Comparison of ENCODE assay signal across 9 cellular contexts in the genomic region with DNA sequence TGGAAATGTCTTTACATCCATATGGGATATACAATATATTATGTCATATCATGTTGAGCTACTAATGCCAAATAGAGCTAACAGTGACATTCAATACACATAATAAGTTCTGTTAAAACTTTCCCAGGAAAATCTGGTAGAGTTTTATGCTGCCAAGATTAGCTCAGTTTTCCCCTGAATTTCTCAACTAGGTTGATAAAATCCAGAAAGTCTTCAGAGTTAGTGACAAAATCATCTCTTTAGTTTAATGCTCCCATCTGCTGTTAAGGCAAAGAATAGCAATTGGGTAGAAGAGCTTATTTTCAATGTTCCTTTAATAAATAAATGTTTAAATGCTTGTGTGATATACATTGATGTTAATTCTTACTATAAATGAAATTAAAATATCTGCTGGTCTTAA. TPM values are rescaled to one million over a fixed set of nuclear protein-coding genes. Genes with fewer than 3 reads are reported as not detected.
DNase-seq lines count a peak whose midpoint lies in the region; TF ChIP-seq lines count a peak whose summit lies in the region.
"Had no signal": no experiment of that assay in that cellular context is flagged by ENCODE, and none has a peak within 500 bp of the region (broad histone marks: within the 10 kb centered on the region; RNA-seq: fewer than 3 reads in every experiment).

No MANE protein-coding gene starts in this region.

- H3K27me3 Mint-ChIP-seq in osteocyte (ENCODE audit: unreplicated experiment) = no peaks in the 10 kb centered on the region
- peaks cover 3% of the 10 kb centered on the region for H3K27me3 Mint-ChIP-seq in T-helper 2 cell treated with Interferon-gamma antibody and Interleukin-4, amounts not matched to agents 5 μg/mL and 100 μg/mL, for 36 hours (ENCODE audit: low read depth)

- H3K36me3 ChIP-seq in OCI-LY1 (ENCODE audit: insufficient read depth, low read length) (no peaks in the 10 kb centered on the region), esophagus muscularis mucosa (peaks cover 6 to 41% (median 23%) of the 10 kb centered on the region in 4 donors)

- H3K4me1 ChIP-seq in OCI-LY1 (ENCODE audit: insufficient read depth, low read length, severe bottlenecking) (peaks cover 24% of the 10 kb centered on the region), esophagus muscularis mucosa (peaks cover 0 to 69% (median 47%) of the 10 kb centered on the region in 4 donors)

- H3K9ac ChIP-seq in OCI-LY1 (ENCODE audit: low read length) = no peak overlapping the region

- intact Hi-C loops in esophagus muscularis mucosa (cut with DNase I) = no loop called here

- no peak for TF ChIP-seq EP300 in esophagus muscularis mucosa (IDR thresholded peaks at IDR 0.05)

- H3K4me3 Mint-ChIP-seq in osteocyte (ENCODE audit: unreplicated experiment) = peak overlapping the region; percentile 44
- no peak overlapping the region for H3K4me3 Mint-ChIP-seq in T-helper 2 cell treated with Interferon-gamma antibody and Interleukin-4, amounts not matched to agents 5 μg/mL and 100 μg/mL, for 36 hours

- DNase-seq in Ammon's horn (ENCODE audit: low spot score) (peak; percentile 4), esophagus muscularis mucosa (ENCODE audit: extremely low spot score) (no peak), osteocyte (ENCODE audit: extremely low spot score, unreplicated experiment) (no peak), KBM-7 (no peak)
- DNase-seq in effector CD4-positive, alpha-beta T cell = no peak
- no peak for DNase-seq in T-helper 2 cell treated with Interferon-gamma antibody and Interleukin-4, amounts not matched to agents 5 μg/mL and 100 μg/mL, for 36 hours (ENCODE audit: low spot score)
- DNase-seq in activated CD4-positive, CD25-positive, alpha-beta regulatory T cell (lab: John Stamatoyannopoulos, UW) = no peak

- H3K36me3 Mint-ChIP-seq in osteocyte (ENCODE audit: unreplicated experiment) = peaks cover 53% of the 10 kb centered on the region
- H3K36me3 Mint-ChIP-seq in T-helper 2 cell treated with Interferon-gamma antibody and Interleukin-4, amounts not matched to agents 5 μg/mL and 100 μg/mL, for 36 hours (ENCODE audit: low read depth) = no peaks in the 10 kb centered on the region

- H3K27ac ChIP-seq in OCI-LY1 (ENCODE audit: low read depth, low read length, poor library complexity, severe bottlenecking) = no peak overlapping the region
- H3K27ac ChIP-seq in esophagus muscularis mucosa (replicated peaks in 1 of 4) = peak overlapping the region; percentile 51 to 83 (median 72)
- H3K27ac ChIP-seq: HL-60 had no signal

- H3K4me1 Mint-ChIP-seq in osteocyte (ENCODE audit: unreplicated experiment) = peaks cover 74% of the 10 kb centered on the region
- no peaks in the 10 kb centered on the region for H3K4me1 Mint-ChIP-seq in T-helper 2 cell treated with Interferon-gamma antibody and Interleukin-4, amounts not matched to agents 5 μg/mL and 100 μg/mL, for 36 hours (ENCODE audit: low read depth)

- peak; percentile 37 for TF ChIP-seq CTCF in OCI-LY1 (IDR thresholded peaks at IDR 0.05; ENCODE audit: low read length)
- TF ChIP-seq CTCF in esophagus muscularis mucosa (IDR thresholded peaks at IDR 0.05) = peak; percentile 48 to 63 (median 54)
- TF ChIP-seq CTCF in osteocyte (IDR thresholded peaks at IDR 0.05) = peak; percentile 51

- in situ Hi-C loops in KBM-7 (cut with MboI; ENCODE audit: low pct_unique_long_range_greater_than_20kb, low sequenced_read_pairs) = no loop called here

- no peaks in the 10 kb centered on the region for H4K20me1 ChIP-seq in OCI-LY1 (ENCODE audit: insufficient read depth, low read length)

- no peaks in the 10 kb centered on the region for H3K27me3 ChIP-seq in OCI-LY1 (ENCODE audit: insufficient read depth, low read length)
- no peaks in the 10 kb centered on the region for H3K27me3 ChIP-seq in esophagus muscularis mucosa

- H3K79me2 ChIP-seq in OCI-LY1 (ENCODE audit: insufficient read depth, low read length) = no peaks in the 10 kb centered on the region

- no peaks in the 10 kb centered on the region for H3F3A ChIP-seq in OCI-LY1 (ENCODE audit: insufficient read depth, low read length)

- H3K4me3 ChIP-seq in OCI-LY1 (ENCODE audit: low read depth, low read length, poor library complexity, severe bottlenecking) (no peak overlapping the region), esophagus muscularis mucosa (peak overlapping the region in 1 of 4 donors; percentile 1)

- H3K9me3 Mint-ChIP-seq in osteocyte (ENCODE audit: unreplicated experiment) = no peaks in the 10 kb centered on the region
- no peaks in the 10 kb centered on the region for H3K9me3 Mint-ChIP-seq in T-helper 2 cell treated with Interferon-gamma antibody and Interleukin-4, amounts not matched to agents 5 μg/mL and 100 μg/mL, for 36 hours

- H3K9me3 ChIP-seq in OCI-LY1 (ENCODE audit: low read length) = no peaks in the 10 kb centered on the region
- H3K9me3 ChIP-seq in esophagus muscularis mucosa = no peaks in the 10 kb centered on the region

- H3K9me2 ChIP-seq in OCI-LY1 (ENCODE audit: low read depth, low read length) = no peaks in the 10 kb centered on the region

- no peak overlapping the region for H2AFZ ChIP-seq in OCI-LY1 (ENCODE audit: low read length)

- no peak overlapping the region for H3K4me2 ChIP-seq in OCI-LY1 (ENCODE audit: low read length)

- H3K27ac Mint-ChIP-seq in osteocyte (ENCODE audit: unreplicated experiment) = peak overlapping the region; percentile 93
- H3K27ac Mint-ChIP-seq in T-helper 2 cell treated with Interferon-gamma antibody and Interleukin-4, amounts not matched to agents 5 μg/mL and 100 μg/mL, for 36 hours = no peak overlapping the region

- TF ChIP-seq POLR2A in esophagus muscularis mucosa (IDR thresholded peaks at IDR 0.05; ENCODE audit: low read depth) = no peak

RNA-seq across cellular contexts. Expression of gene COL3A1, which starts 10.0 kb away (rescaled TPM):
- total RNA-seq in esophagus muscularis mucosa (100 to 1,000 TPM; 182 to 480 (median 236) TPM), osteocyte (7,546 and 8,171 TPM in 2 replicates)

Comparison
In these comparisons a context has a peak if more than half of its experiments do, and no peak if none do; other contexts are left out.
1. RNA of gene COL3A1, which starts 10.0 kb away (total RNA-seq): 7,546 to 8,171 TPM in osteocyte; 182 to 480 TPM in esophagus muscularis mucosa; every median in the first group is over 10 times any median in the second.
2. Peak in every context shown above with its lines, with median percentiles within 50 percentile points of each other: CTCF ChIP-seq.